ENCODE assay signal across 8 cellular contexts in genomic region chr6:42451146-42451594, GRCh38. TPM values are rescaled to one million over a fixed set of nuclear protein-coding genes. Genes with fewer than 3 reads are reported as not detected.
DNase-seq lines count a peak whose midpoint lies in the region; ATAC-seq, FAIRE-seq and TF ChIP-seq lines count a peak whose summit lies in the region.

No MANE protein-coding gene starts in this region.

- peak; percentile 86 for DNase-seq in DMS114 treated with DMSO at 0.1 percent for 48 hours (lab: John Stamatoyannopoulos, UW; ENCODE audit: unreplicated experiment)
- no peak for DNase-seq in MG63
- DNase-seq in keratinocyte (ENCODE audit: low read depth, low spot score) = no peak
- no peak for DNase-seq in testis
- DNase-seq in epidermal melanocyte (ENCODE audit: insufficient read length, low spot score) = no peak

- peak overlapping the region; percentile 100 for H3K4me2 ChIP-seq in keratinocyte (ENCODE audit: control insufficient read depth, extremely low read depth, insufficient read depth, low read depth, low read length)

- H3K27me3 Mint-ChIP-seq in activated naive CD8-positive, alpha-beta T cell = no peaks in the 10 kb centered on the region

- dilution Hi-C loops in keratinocyte (cut with MboI; ENCODE audit: extremely low pct_ligation_motif_present, low sequenced_read_pairs) = no loop called here

- H3K36me3 Mint-ChIP-seq in activated naive CD8-positive, alpha-beta T cell = peaks cover 3% of the 10 kb centered on the region

- H3K4me1 Mint-ChIP-seq in activated naive CD8-positive, alpha-beta T cell (ENCODE audit: low read depth) = peaks cover 55% of the 10 kb centered on the region

- peak overlapping the region; percentile 98 for H3K4me3 Mint-ChIP-seq in activated naive CD8-positive, alpha-beta T cell

- no peaks in the 10 kb centered on the region for H3K9me3 ChIP-seq in MG63
- H3K9me3 ChIP-seq in keratinocyte (ENCODE audit: control insufficient read depth, low read depth, low read length) = no peaks in the 10 kb centered on the region
- no peaks in the 10 kb centered on the region for H3K9me3 ChIP-seq in testis

- peak overlapping the region; percentile 70 for H3K27ac ChIP-seq in keratinocyte (ENCODE audit: control insufficient read depth, insufficient read depth, low read length)
- H3K27ac ChIP-seq in testis = peak overlapping the region; percentile 59 to 83

- ATAC-seq in HG03342 (IDR thresholded peaks at IDR 0.05; ENCODE audit: unreplicated experiment) = no peak
- ATAC-seq in GM21529 (IDR thresholded peaks at IDR 0.05; ENCODE audit: unreplicated experiment) = no peak

- H3K4me3 ChIP-seq in MG63 = peak overlapping the region; percentile 69
- peak overlapping the region; percentile 69 to 92 (median 81) for H3K4me3 ChIP-seq in keratinocyte (ENCODE audit: control insufficient read depth in 2 of 3, extremely low read depth in 1 of 3, insufficient read depth in 2 of 3, low read depth in 1 of 3, low read length in 3 of 3)
- peak overlapping the region; percentile 77 to 94 for H3K4me3 ChIP-seq in testis

- H3K79me2 ChIP-seq in keratinocyte (ENCODE audit: control insufficient read depth, insufficient read depth, low read length) = peaks cover 41% of the 10 kb centered on the region

- intact Hi-C loops in testis (cut with DNase I; ENCODE audit: low total_unique reads) = no loop called here

- H3K36me3 ChIP-seq in MG63 = no peaks in the 10 kb centered on the region
- H3K36me3 ChIP-seq in keratinocyte (ENCODE audit: control insufficient read depth in 2 of 2, extremely low read depth in 1 of 2, insufficient read depth in 2 of 2, low read length in 2 of 2) = no peaks in the 10 kb centered on the region
- no peaks in the 10 kb centered on the region for H3K36me3 ChIP-seq in testis (ENCODE audit: low read depth, missing control alignments)

- TF ChIP-seq CTCF in keratinocyte (optimal IDR thresholded peaks at IDR 0.05 in 1 of 3, IDR thresholded peaks at IDR 0.05 in 1 of 3, conservative IDR thresholded peaks at IDR 0.05 in 1 of 3; ENCODE audit: extremely low read depth in 1 of 3, insufficient read depth in 2 of 3, low read length in 3 of 3) (no peak), testis (IDR thresholded peaks at IDR 0.05) (no peak)

- H3K9me1 ChIP-seq in keratinocyte (ENCODE audit: control insufficient read depth, extremely low read depth, insufficient read depth, low read length) = no peaks in the 10 kb centered on the region

- no peaks in the 10 kb centered on the region for H4K20me1 ChIP-seq in keratinocyte (ENCODE audit: control insufficient read depth, extremely low read depth, insufficient read depth, low read length)

- TF ChIP-seq POLR2A in testis (IDR thresholded peaks at IDR 0.05) = no peak

- peak overlapping the region; percentile 91 for H2AFZ ChIP-seq in keratinocyte (ENCODE audit: control insufficient read depth, low read length)

- H3K27me3 ChIP-seq in MG63 (no peaks in the 10 kb centered on the region), keratinocyte (ENCODE audit: control insufficient read depth, extremely low read depth, insufficient read depth, low read length) (no peaks in the 10 kb centered on the region), testis (no peaks in the 10 kb centered on the region)

- H3K4me1 ChIP-seq in keratinocyte (ENCODE audit: control insufficient read depth, extremely low read depth, insufficient read depth, low read length) = peaks cover 36% of the 10 kb centered on the region
- H3K4me1 ChIP-seq in testis = peaks cover 20% of the 10 kb centered on the region

- peak overlapping the region; percentile 94 for H3K27ac Mint-ChIP-seq in activated naive CD8-positive, alpha-beta T cell

- FAIRE-seq in keratinocyte (lab: Jason Lieb, UNC) = no peak

- H3K9ac ChIP-seq in keratinocyte (ENCODE audit: control insufficient read depth, extremely low read depth, insufficient read depth, low read length) = peak overlapping the region; percentile 80

- no peaks in the 10 kb centered on the region for H3K9me3 Mint-ChIP-seq in activated naive CD8-positive, alpha-beta T cell (ENCODE audit: low read depth)

- 0 to 1% methylated on average over 13 to 14 of the region's 14 CpGs for WGBS in testis, 2 donors

RNA-seq across cellular contexts. Expression of gene TRERF1, which starts 0.6 kb away (rescaled TPM):
- 2.1 TPM in 2 replicates for total RNA-seq in MG63 (2014; rRNA removed; shearing (Covaris generic); ENCODE audit: low replicate concordance)
- polyA plus RNA-seq in keratinocyte (3.2 to 4.8 TPM (median 4.5 TPM) in 3 replicates), testis (ENCODE audit: insufficient read depth, low read depth, low replicate concordance) (13.7 TPM)
- 2.0 TPM for polyA plus RNA-seq in keratinocyte (2011; ENCODE audit: low read depth)
- 3.3 TPM in 2 replicates for polyA plus RNA-seq in keratinocyte (2011; cell fraction: cytosol; rRNA removed)
- polyA plus RNA-seq in keratinocyte (2011; cell fraction: nucleus; rRNA removed) = 12.0 and 14.6 TPM in 2 replicates
- polyA plus RNA-seq in keratinocyte (2012; ENCODE audit: low replicate concordance) = 2.4 and 6.4 TPM in 2 replicates
- polyA minus RNA-seq in keratinocyte = 5.4 to 18.3 TPM (median 9.5 TPM) in 3 replicates
- polyA minus RNA-seq in keratinocyte (2011; cell fraction: cytosol; rRNA and poly(A)+ RNA removed) = 3.8 TPM
- polyA minus RNA-seq in keratinocyte (2011; cell fraction: nucleus; rRNA and poly(A)+ RNA removed) = 8.7 and 14.2 TPM in 2 replicates
- 10 to 100 TPM; 40.4 to 49.1 TPM for total RNA-seq in testis

Comparison
In these comparisons a context has a peak if more than half of its experiments do, and no peak if none do; other contexts are left out.
1. RNA of gene TRERF1, which starts 0.6 kb away (total RNA-seq): 40.4 to 49.1 TPM in testis; 2.1 TPM in MG63; every median in the first group is over 10 times any median in the second.
2. Peak in every context shown above with its lines, with median percentiles within 50 percentile points of each other: H3K4me3 ChIP-seq.